Comparison of ENCODE assay signal across 4 cellular contexts in the genomic region with DNA sequence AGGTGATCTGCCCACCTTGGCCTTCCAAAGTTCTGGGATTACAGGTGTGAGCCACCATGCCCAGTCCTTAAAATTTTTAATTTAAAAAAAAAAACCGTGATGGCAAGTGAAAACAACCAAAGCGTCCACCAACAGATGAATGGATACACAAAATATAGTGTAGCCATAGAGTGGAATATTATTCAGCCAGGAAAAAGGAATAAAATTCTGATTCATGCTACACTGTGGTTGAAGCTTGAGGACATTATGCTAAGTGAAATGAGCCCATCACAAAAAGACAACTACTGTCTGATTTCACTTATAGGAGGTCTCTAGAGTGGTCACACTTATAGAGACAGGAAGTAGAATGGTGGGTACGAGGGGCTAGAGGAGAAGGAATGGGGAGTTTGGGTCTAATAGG.
TF ChIP-seq lines count a peak whose summit lies in the region.

No MANE protein-coding gene starts in this region.

TF ChIP-seq in A549, 52 proteins besides CTCF, POLR2A, EP300 and RAD21:
- TF ChIP-seq KDM1A (IDR thresholded peaks at IDR 0.05; ENCODE audit: low read depth): 0 out of 2 replicates have a peak, but pooled peaks have one; percentile 29
- TF ChIP-seq, protein P1, sequence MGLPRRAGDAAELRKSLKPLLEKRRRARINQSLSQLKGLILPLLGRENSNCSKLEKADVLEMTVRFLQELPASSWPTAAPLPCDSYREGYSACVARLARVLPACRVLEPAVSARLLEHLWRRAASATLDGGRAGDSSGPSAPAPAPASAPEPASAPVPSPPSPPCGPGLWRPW (IDR thresholded peaks at IDR 0.05): no peak
- TF ChIP-seq, protein P2, sequence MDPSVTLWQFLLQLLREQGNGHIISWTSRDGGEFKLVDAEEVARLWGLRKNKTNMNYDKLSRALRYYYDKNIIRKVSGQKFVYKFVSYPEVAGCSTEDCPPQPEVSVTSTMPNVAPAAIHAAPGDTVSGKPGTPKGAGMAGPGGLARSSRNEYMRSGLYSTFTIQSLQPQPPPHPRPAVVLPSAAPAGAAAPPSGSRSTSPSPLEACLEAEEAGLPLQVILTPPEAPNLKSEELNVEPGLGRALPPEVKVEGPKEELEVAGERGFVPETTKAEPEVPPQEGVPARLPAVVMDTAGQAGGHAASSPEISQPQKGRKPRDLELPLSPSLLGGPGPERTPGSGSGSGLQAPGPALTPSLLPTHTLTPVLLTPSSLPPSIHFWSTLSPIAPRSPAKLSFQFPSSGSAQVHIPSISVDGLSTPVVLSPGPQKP (IDR thresholded peaks at IDR 0.05; ENCODE audit: low read depth, low read length): no peak
- no peak for TF ChIP-seq JUN (IDR thresholded peaks at IDR 0.05)
- no peak for TF ChIP-seq NR3C1 (IDR thresholded peaks at IDR 0.05)

TF ChIP-seq in HEK293, 187 proteins besides CTCF, POLR2A, EP300 and RAD21 (continues in another document):
- TF ChIP-seq, protein P3, sequence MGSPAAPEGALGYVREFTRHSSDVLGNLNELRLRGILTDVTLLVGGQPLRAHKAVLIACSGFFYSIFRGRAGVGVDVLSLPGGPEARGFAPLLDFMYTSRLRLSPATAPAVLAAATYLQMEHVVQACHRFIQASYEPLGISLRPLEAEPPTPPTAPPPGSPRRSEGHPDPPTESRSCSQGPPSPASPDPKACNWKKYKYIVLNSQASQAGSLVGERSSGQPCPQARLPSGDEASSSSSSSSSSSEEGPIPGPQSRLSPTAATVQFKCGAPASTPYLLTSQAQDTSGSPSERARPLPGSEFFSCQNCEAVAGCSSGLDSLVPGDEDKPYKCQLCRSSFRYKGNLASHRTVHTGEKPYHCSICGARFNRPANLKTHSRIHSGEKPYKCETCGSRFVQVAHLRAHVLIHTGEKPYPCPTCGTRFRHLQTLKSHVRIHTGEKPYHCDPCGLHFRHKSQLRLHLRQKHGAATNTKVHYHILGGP (tag by site-specific recombination; IDR thresholded peaks at IDR 0.05): no peak
- no peak for TF ChIP-seq ZNF664 (tag by site-specific recombination; IDR thresholded peaks at IDR 0.05)
- TF ChIP-seq ZNF626 (tag by site-specific recombination; IDR thresholded peaks at IDR 0.05): no peak
- TF ChIP-seq, protein P4, sequence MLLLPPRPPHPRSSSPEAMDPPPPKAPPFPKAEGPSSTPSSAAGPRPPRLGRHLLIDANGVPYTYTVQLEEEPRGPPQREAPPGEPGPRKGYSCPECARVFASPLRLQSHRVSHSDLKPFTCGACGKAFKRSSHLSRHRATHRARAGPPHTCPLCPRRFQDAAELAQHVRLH (tag by site-specific recombination; IDR thresholded peaks at IDR 0.05): peak; percentile 42; the same call in 1 of the 2 replicates
- TF ChIP-seq, protein P5, sequence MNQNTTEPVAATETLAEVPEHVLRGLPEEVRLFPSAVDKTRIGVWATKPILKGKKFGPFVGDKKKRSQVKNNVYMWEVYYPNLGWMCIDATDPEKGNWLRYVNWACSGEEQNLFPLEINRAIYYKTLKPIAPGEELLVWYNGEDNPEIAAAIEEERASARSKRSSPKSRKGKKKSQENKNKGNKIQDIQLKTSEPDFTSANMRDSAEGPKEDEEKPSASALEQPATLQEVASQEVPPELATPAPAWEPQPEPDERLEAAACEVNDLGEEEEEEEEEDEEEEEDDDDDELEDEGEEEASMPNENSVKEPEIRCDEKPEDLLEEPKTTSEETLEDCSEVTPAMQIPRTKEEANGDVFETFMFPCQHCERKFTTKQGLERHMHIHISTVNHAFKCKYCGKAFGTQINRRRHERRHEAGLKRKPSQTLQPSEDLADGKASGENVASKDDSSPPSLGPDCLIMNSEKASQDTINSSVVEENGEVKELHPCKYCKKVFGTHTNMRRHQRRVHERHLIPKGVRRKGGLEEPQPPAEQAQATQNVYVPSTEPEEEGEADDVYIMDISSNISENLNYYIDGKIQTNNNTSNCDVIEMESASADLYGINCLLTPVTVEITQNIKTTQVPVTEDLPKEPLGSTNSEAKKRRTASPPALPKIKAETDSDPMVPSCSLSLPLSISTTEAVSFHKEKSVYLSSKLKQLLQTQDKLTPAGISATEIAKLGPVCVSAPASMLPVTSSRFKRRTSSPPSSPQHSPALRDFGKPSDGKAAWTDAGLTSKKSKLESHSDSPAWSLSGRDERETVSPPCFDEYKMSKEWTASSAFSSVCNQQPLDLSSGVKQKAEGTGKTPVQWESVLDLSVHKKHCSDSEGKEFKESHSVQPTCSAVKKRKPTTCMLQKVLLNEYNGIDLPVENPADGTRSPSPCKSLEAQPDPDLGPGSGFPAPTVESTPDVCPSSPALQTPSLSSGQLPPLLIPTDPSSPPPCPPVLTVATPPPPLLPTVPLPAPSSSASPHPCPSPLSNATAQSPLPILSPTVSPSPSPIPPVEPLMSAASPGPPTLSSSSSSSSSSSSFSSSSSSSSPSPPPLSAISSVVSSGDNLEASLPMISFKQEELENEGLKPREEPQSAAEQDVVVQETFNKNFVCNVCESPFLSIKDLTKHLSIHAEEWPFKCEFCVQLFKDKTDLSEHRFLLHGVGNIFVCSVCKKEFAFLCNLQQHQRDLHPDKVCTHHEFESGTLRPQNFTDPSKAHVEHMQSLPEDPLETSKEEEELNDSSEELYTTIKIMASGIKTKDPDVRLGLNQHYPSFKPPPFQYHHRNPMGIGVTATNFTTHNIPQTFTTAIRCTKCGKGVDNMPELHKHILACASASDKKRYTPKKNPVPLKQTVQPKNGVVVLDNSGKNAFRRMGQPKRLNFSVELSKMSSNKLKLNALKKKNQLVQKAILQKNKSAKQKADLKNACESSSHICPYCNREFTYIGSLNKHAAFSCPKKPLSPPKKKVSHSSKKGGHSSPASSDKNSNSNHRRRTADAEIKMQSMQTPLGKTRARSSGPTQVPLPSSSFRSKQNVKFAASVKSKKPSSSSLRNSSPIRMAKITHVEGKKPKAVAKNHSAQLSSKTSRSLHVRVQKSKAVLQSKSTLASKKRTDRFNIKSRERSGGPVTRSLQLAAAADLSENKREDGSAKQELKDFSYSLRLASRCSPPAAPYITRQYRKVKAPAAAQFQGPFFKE (tag by site-specific recombination; IDR thresholded peaks at IDR 0.05; ENCODE audit: borderline replicate concordance): no peak
- no peak for TF ChIP-seq ZNF112 (tag by site-specific recombination; IDR thresholded peaks at IDR 0.05)

TF ChIP-seq in K562, 482 proteins besides CTCF, POLR2A, EP300 and RAD21:
- TF ChIP-seq POU5F1 (IDR thresholded peaks at IDR 0.05; ENCODE audit: borderline replicate concordance, low read depth, low read length, partially characterized antibody) (no peak), ADNP (tag; IDR thresholded peaks at IDR 0.05) (peak; percentile 46; the same call in 1 of the 2 replicates), KDM1A (IDR thresholded peaks at IDR 0.05) (peak; percentile 14 to 27; a peak in 1 of 4 replicates), EWSR1 (IDR thresholded peaks at IDR 0.05; ENCODE audit: borderline replicate concordance, low read depth, partially characterized antibody) (no peak), ZNF146 (CRISPR knock-in tag; IDR thresholded peaks at IDR 0.05; ENCODE audit: unreplicated experiment) (peak; percentile 99), BCOR (IDR thresholded peaks at IDR 0.05) (peak; percentile 65), RBM25 (IDR thresholded peaks at IDR 0.05; ENCODE audit: low read depth, low read length, severe bottlenecking) (peak; percentile 65), HDAC2 (IDR thresholded peaks at IDR 0.05) (0 out of 2 replicates have a peak, but pooled peaks have one; percentile 31)
TF ChIP-seq in K562: peak in this region for 6.

TF ChIP-seq in SK-N-SH, 30 proteins besides CTCF, POLR2A, EP300 and RAD21:
- TF ChIP-seq FOXM1 (IDR thresholded peaks at IDR 0.05; ENCODE audit: low read depth) (no peak), EZH2phosphoT487 (IDR thresholded peaks at IDR 0.05; ENCODE audit: borderline replicate concordance, low read depth) (no peak), MXI1 (IDR thresholded peaks at IDR 0.05; ENCODE audit: low read depth, low read length) (no peak), NFIC (IDR thresholded peaks at IDR 0.05; ENCODE audit: borderline replicate concordance) (no peak), RFX5 (IDR thresholded peaks at IDR 0.05; ENCODE audit: low read length) (no peak), SMC3 (IDR thresholded peaks at IDR 0.05; ENCODE audit: low read depth, low read length) (no peak), SIN3A (IDR thresholded peaks at IDR 0.05; ENCODE audit: borderline replicate concordance, low read depth, low read length) (no peak), GATA2 (CRISPR knock-in tag; IDR thresholded peaks at IDR 0.05) (no peak), TAF1 (IDR thresholded peaks at IDR 0.05; ENCODE audit: borderline replicate concordance, low read depth, low read length) (no peak), TCF12 (IDR thresholded peaks at IDR 0.05) (no peak), CHD2 (IDR thresholded peaks at IDR 0.05; ENCODE audit: low read length, partially characterized antibody) (no peak), ELF1 (IDR thresholded peaks at IDR 0.05) (no peak), YY1 (IDR thresholded peaks at IDR 0.05; ENCODE audit: low read depth) (no peak), MEF2A (IDR thresholded peaks at IDR 0.05; ENCODE audit: borderline replicate concordance, low read depth) (no peak), TEAD4 (IDR thresholded peaks at IDR 0.05; ENCODE audit: borderline replicate concordance, insufficient read depth) (no peak)
- TF ChIP-seq, protein P6, sequence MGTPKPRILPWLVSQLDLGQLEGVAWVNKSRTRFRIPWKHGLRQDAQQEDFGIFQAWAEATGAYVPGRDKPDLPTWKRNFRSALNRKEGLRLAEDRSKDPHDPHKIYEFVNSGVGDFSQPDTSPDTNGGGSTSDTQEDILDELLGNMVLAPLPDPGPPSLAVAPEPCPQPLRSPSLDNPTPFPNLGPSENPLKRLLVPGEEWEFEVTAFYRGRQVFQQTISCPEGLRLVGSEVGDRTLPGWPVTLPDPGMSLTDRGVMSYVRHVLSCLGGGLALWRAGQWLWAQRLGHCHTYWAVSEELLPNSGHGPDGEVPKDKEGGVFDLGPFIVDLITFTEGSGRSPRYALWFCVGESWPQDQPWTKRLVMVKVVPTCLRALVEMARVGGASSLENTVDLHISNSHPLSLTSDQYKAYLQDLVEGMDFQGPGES (IDR thresholded peaks at IDR 0.05; ENCODE audit: low read depth, low read length): no peak
- TF ChIP-seq, protein P7, sequence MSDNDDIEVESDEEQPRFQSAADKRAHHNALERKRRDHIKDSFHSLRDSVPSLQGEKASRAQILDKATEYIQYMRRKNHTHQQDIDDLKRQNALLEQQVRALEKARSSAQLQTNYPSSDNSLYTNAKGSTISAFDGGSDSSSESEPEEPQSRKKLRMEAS (IDR thresholded peaks at IDR 0.05; ENCODE audit: low read depth): no peak
- TF ChIP-seq, protein P8, sequence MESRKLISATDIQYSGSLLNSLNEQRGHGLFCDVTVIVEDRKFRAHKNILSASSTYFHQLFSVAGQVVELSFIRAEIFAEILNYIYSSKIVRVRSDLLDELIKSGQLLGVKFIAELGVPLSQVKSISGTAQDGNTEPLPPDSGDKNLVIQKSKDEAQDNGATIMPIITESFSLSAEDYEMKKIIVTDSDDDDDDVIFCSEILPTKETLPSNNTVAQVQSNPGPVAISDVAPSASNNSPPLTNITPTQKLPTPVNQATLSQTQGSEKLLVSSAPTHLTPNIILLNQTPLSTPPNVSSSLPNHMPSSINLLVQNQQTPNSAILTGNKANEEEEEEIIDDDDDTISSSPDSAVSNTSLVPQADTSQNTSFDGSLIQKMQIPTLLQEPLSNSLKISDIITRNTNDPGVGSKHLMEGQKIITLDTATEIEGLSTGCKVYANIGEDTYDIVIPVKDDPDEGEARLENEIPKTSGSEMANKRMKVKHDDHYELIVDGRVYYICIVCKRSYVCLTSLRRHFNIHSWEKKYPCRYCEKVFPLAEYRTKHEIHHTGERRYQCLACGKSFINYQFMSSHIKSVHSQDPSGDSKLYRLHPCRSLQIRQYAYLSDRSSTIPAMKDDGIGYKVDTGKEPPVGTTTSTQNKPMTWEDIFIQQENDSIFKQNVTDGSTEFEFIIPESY (IDR thresholded peaks at IDR 0.05; ENCODE audit: borderline replicate concordance, low read depth): no peak
- TF ChIP-seq, protein P9, sequence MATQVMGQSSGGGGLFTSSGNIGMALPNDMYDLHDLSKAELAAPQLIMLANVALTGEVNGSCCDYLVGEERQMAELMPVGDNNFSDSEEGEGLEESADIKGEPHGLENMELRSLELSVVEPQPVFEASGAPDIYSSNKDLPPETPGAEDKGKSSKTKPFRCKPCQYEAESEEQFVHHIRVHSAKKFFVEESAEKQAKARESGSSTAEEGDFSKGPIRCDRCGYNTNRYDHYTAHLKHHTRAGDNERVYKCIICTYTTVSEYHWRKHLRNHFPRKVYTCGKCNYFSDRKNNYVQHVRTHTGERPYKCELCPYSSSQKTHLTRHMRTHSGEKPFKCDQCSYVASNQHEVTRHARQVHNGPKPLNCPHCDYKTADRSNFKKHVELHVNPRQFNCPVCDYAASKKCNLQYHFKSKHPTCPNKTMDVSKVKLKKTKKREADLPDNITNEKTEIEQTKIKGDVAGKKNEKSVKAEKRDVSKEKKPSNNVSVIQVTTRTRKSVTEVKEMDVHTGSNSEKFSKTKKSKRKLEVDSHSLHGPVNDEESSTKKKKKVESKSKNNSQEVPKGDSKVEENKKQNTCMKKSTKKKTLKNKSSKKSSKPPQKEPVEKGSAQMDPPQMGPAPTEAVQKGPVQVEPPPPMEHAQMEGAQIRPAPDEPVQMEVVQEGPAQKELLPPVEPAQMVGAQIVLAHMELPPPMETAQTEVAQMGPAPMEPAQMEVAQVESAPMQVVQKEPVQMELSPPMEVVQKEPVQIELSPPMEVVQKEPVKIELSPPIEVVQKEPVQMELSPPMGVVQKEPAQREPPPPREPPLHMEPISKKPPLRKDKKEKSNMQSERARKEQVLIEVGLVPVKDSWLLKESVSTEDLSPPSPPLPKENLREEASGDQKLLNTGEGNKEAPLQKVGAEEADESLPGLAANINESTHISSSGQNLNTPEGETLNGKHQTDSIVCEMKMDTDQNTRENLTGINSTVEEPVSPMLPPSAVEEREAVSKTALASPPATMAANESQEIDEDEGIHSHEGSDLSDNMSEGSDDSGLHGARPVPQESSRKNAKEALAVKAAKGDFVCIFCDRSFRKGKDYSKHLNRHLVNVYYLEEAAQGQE (IDR thresholded peaks at IDR 0.05; ENCODE audit: low read depth, low read length): no peak
TF ChIP-seq in SK-N-SH: peak in this region for 0.
